In the genomic region with DNA sequence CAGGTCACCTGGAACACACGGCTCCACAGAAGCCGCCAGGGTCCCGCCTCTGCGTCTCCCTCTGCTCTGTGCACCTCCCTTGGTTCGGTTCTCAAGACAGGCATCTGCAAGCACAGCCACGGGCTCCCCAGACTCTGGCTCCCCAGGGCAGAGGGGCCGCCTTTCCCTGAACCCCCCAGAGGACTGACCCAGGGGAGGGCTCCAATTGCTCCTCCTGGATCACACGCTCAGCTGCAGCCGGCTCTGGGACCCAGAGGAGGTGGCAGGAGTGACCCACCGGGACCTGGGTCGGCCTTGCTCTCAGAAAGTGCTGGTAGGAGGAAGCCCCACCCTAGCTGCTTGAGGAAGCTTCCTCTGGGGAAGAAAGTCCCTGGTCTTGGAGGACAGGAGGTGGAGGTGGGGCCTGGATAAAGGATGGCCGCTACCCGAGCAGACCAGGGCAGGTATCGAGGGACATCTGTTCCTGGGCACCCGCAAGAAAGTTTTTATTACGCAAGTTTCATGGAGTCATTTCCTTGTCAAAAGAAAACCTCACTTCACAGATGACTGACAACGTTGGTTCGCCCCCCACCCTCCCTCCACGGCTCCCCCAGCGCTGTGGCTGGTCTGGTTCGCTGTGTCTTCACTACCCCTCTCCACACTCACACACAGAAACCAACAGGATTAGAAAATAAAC, we compare ENCODE assay signal across 1 cellular context.
TF ChIP-seq lines count a peak whose summit lies in the region.

No MANE protein-coding gene starts in this region.

TF ChIP-seq in SK-N-SH treated with all-trans-retinoic acid at 6 μM for 48 hours, 23 proteins besides CTCF, POLR2A, EP300 and RAD21 (continued from another document):
- TF ChIP-seq, protein P1, sequence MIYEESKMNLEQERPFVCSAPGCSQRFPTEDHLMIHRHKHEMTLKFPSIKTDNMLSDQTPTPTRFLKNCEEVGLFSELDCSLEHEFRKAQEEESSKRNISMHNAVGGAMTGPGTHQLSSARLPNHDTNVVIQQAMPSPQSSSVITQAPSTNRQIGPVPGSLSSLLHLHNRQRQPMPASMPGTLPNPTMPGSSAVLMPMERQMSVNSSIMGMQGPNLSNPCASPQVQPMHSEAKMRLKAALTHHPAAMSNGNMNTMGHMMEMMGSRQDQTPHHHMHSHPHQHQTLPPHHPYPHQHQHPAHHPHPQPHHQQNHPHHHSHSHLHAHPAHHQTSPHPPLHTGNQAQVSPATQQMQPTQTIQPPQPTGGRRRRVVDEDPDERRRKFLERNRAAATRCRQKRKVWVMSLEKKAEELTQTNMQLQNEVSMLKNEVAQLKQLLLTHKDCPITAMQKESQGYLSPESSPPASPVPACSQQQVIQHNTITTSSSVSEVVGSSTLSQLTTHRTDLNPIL (CRISPR knock-in tag; IDR thresholded peaks at IDR 0.05; ENCODE audit: low read depth), result no peak
- TF ChIP-seq ZFP3 (CRISPR knock-in tag; IDR thresholded peaks at IDR 0.05), result no peak
- TF ChIP-seq ESRRG (CRISPR knock-in tag; IDR thresholded peaks at IDR 0.05), result no peak
- no peak for TF ChIP-seq ZNF8 (CRISPR knock-in tag; IDR thresholded peaks at IDR 0.05)
- TF ChIP-seq ZFP30 (CRISPR knock-in tag; IDR thresholded peaks at IDR 0.05), result no peak
- TF ChIP-seq ZC3H10 (CRISPR knock-in tag; IDR thresholded peaks at IDR 0.05), result no peak
- TF ChIP-seq ZNF70 (CRISPR knock-in tag; IDR thresholded peaks at IDR 0.05), result no peak
- TF ChIP-seq GLIS3 (CRISPR knock-in tag; IDR thresholded peaks at IDR 0.05), result no peak
- no peak for TF ChIP-seq CSDC2 (CRISPR knock-in tag; IDR thresholded peaks at IDR 0.05)
